Comparison of ENCODE assay signal across 16 cellular contexts in the genomic region with DNA sequence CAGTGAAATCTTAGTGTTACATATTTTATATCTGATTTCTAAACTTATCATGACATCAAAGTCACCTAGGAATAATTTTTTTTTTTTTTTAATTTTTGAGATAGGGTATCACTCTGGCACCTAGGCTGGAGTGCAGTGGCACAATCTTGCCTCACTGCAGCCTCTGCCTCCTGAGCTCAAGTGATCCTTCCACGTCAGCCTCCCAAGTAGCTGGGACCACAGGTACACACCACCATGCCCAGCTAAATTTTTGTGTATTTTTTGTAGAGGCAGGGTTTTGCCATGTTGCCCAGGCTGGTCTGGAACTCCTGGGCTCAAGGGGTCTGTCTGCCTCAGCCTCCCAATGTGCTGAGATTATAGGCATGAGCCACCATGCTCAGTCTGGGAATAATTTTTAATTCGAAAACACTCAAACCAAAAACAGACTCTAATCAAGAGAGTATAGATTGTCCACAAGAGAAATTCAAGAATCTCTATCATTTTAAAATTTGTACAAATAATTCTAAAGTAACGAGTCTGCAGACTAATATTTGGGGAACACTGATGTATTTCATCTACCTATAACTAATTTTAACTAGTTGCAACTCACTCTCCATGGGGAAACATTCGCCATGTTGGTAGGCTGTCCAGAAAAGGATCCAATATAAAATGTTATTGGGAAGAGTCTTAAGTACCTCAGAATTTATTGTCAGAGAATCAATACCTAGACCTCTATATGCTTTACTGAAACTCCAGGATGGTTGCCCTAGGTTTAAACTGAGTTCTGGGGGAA. TPM values are rescaled to one million over a fixed set of nuclear protein-coding genes. Genes with fewer than 3 reads are reported as not detected.
DNase-seq lines count a peak whose midpoint lies in the region; ATAC-seq, FAIRE-seq and TF ChIP-seq lines count a peak whose summit lies in the region.
"Had no signal": no experiment of that assay in that cellular context is flagged by ENCODE, and none has a peak within 500 bp of the region (broad histone marks: within the 10 kb centered on the region; RNA-seq: fewer than 3 reads in every experiment).

No MANE protein-coding gene starts in this region.

- H2AFZ ChIP-seq in astrocyte (ENCODE audit: low read depth, low read length): no peak overlapping the region
- no peak overlapping the region for H2AFZ ChIP-seq in MM.1S (ENCODE audit: low read length)

- CTCF ChIA-PET in AG04450 (lab: Charles Lee): interaction anchor here (0.6 to 1.1 kb wide), 2 partner anchors 9 to 10 kb away, joined by 3 to 10 read pairs; no protein-coding TSS in a partner anchor

- peaks cover 3% of the 10 kb centered on the region for H3K36me3 Mint-ChIP-seq in astrocyte (ENCODE audit: low read depth, unreplicated experiment)

- no peaks in the 10 kb centered on the region for H3K36me3 ChIP-seq in astrocyte (ENCODE audit: insufficient read depth, low read length)
- H3K36me3 ChIP-seq in iPS-18a (ENCODE audit: control insufficient read depth, low read depth, low read length): peaks cover 17% of the 10 kb centered on the region
- no peaks in the 10 kb centered on the region for H3K36me3 ChIP-seq in MM.1S (replicated peaks; ENCODE audit: insufficient read depth, low read length)
- H3K36me3 ChIP-seq: esophagus muscularis mucosa had no signal

- no peaks in the 10 kb centered on the region for H3K9me2 ChIP-seq in MM.1S (replicated peaks; ENCODE audit: insufficient read depth, low read length)

- no peak overlapping the region for H3K27ac Mint-ChIP-seq in astrocyte (ENCODE audit: unreplicated experiment)

- H3K4me1 Mint-ChIP-seq in astrocyte (ENCODE audit: low read depth, unreplicated experiment): peaks cover 7% of the 10 kb centered on the region

- H3F3A ChIP-seq in MM.1S (ENCODE audit: insufficient read depth, low read length): peaks cover 13% of the 10 kb centered on the region

- H4K20me1 ChIP-seq in astrocyte (ENCODE audit: insufficient read depth, low read length) (no peaks in the 10 kb centered on the region), MM.1S (ENCODE audit: insufficient read depth, low read length) (no peaks in the 10 kb centered on the region)

- H3K9me3 ChIP-seq in AG04450 (ENCODE audit: control insufficient read depth, insufficient read depth, low read length) (no peaks in the 10 kb centered on the region), astrocyte (ENCODE audit: insufficient read depth, low read depth, low read length) (no peaks in the 10 kb centered on the region), iPS-18a (ENCODE audit: control insufficient read depth, low read depth, low read length) (no peaks in the 10 kb centered on the region), MM.1S (replicated peaks; ENCODE audit: insufficient read depth, low read length) (no peaks in the 10 kb centered on the region)
- H3K9me3 ChIP-seq: esophagus muscularis mucosa had no signal

- H3K79me2 ChIP-seq in astrocyte (ENCODE audit: insufficient read depth, low read length) (peaks cover 40% of the 10 kb centered on the region), MM.1S (ENCODE audit: low read length) (0 out of 2 replicates have a peak, but pooled peaks cover 4% of the 10 kb centered on the region)

- H3K4me3 ChIP-seq in AG04450 (ENCODE audit: low read depth, low read length) (peak overlapping the region; percentile 72), HL-60 (replicated peaks; ENCODE audit: insufficient read depth, low read length) (peak overlapping the region; percentile 59), astrocyte (ENCODE audit: insufficient read depth, low read depth, low read length) (peak overlapping the region; percentile 34), iPS-18a (ENCODE audit: low read length) (peak overlapping the region; percentile 90), MM.1S (ENCODE audit: low read length) (no peak overlapping the region)
- H3K4me3 ChIP-seq: esophagus muscularis mucosa had no signal

- H3K4me1 ChIP-seq in astrocyte (ENCODE audit: insufficient read depth, low read length): peaks cover 26% of the 10 kb centered on the region
- peaks cover 13% of the 10 kb centered on the region for H3K4me1 ChIP-seq in iPS-18a (ENCODE audit: control insufficient read depth, low read depth, low read length)
- no peaks in the 10 kb centered on the region for H3K4me1 ChIP-seq in MM.1S (ENCODE audit: low read length)

- no peak for FAIRE-seq in astrocyte (lab: Jason Lieb, UNC)
- FAIRE-seq: GM12891 had no signal

- ATAC-seq in HG02852 (IDR thresholded peaks at IDR 0.05; ENCODE audit: unreplicated experiment): no peak
- ATAC-seq in HG02623 (IDR thresholded peaks at IDR 0.05; ENCODE audit: unreplicated experiment): no peak

- H3K4me2 ChIP-seq in astrocyte (ENCODE audit: low read length) (peak overlapping the region; percentile 85), MM.1S (ENCODE audit: low read depth, low read length) (no peak overlapping the region)

- peak overlapping the region; percentile 75 for H3K4me3 Mint-ChIP-seq in astrocyte (ENCODE audit: unreplicated experiment)

- H3K27ac ChIP-seq in AG04450 (ENCODE audit: low read depth, low read length) (no peak overlapping the region), HL-60 (replicated peaks) (peak overlapping the region; percentile 89; the same call in 1 of the 2 replicates), astrocyte (ENCODE audit: low read depth, low read length) (peak overlapping the region; percentile 1), iPS-18a (ENCODE audit: low read length) (no peak overlapping the region), MM.1S (ENCODE audit: low read length) (no peak overlapping the region)
- H3K27ac ChIP-seq: esophagus muscularis mucosa had no signal

- H3K9ac ChIP-seq in astrocyte (ENCODE audit: low read length): no peak overlapping the region
- H3K9ac ChIP-seq in iPS-18a (ENCODE audit: low read length): peak overlapping the region; percentile 36
- H3K9ac ChIP-seq in MM.1S (ENCODE audit: low read length): no peak overlapping the region

- DNase-seq in AG04450 (ENCODE audit: low read depth, low spot score) (no peak), HL-60 (ENCODE audit: low read depth in 1 of 2, low spot score in 1 of 2) (no peak), astrocyte (ENCODE audit: low read depth) (no peak), MM.1S (no peak)
- no peak for DNase-seq in activated effector memory CD4-positive, alpha-beta T cell treated with anti-CD3 and anti-CD28 coated beads, Interleukin-2, amount 50 U/mL, for 16 hours
- DNase-seq: activated naive CD4-positive, alpha-beta T cell treated with anti-CD3 and anti-CD28 coated beads, Interleukin-2, amount 50 U/mL, for 16 hours; central memory CD4-positive, alpha-beta T cell; Kasumi-1; NCI-H2029; NCI-H748 treated with DMSO at 0.1 percent for 48 hours; SIG-M5 had no signal

- no peaks in the 10 kb centered on the region for H3K9me3 Mint-ChIP-seq in astrocyte (ENCODE audit: unreplicated experiment)

- no peaks in the 10 kb centered on the region for H3K27me3 Mint-ChIP-seq in astrocyte (ENCODE audit: low read depth, unreplicated experiment)

- H3K27me3 ChIP-seq in AG04450 (ENCODE audit: control insufficient read depth, insufficient read depth, low read length): no peaks in the 10 kb centered on the region
- H3K27me3 ChIP-seq in HL-60 (ENCODE audit: insufficient read depth, poor library complexity, severe bottlenecking): no peaks in the 10 kb centered on the region
- H3K27me3 ChIP-seq in astrocyte (ENCODE audit: insufficient read depth, low read length): no peaks in the 10 kb centered on the region
- H3K27me3 ChIP-seq in iPS-18a (ENCODE audit: control insufficient read depth, insufficient read depth, low read length): no peaks in the 10 kb centered on the region
- H3K27me3 ChIP-seq in MM.1S (replicated peaks; ENCODE audit: insufficient read depth, low read length): no peaks in the 10 kb centered on the region
- H3K27me3 ChIP-seq: esophagus muscularis mucosa had no signal

- POLR2A ChIA-PET in AG04450 (lab: Yijun Ruan, JAX): no interaction called here

- no peak for TF ChIP-seq CTCF in AG04450 (IDR thresholded peaks at IDR 0.05; ENCODE audit: low read depth, low read length)
- TF ChIP-seq CTCF in HL-60 (IDR thresholded peaks at IDR 0.05; ENCODE audit: insufficient read depth, low read length): no peak
- TF ChIP-seq CTCF in astrocyte (IDR thresholded peaks at IDR 0.05; ENCODE audit: insufficient read depth, low read depth, low read length): no peak
- no peak for TF ChIP-seq CTCF in MM.1S (IDR thresholded peaks at IDR 0.05; ENCODE audit: low read length)

RNA-seq across cellular contexts. Expression of a gene that starts 3.4 kb away (rescaled TPM):
- 59.2 and 80.5 TPM in 2 replicates for polyA plus RNA-seq in AG04450 (2011; rRNA removed)
- 92.4 and 140 TPM in 2 replicates for polyA minus RNA-seq in AG04450 (2011; rRNA and poly(A)+ RNA removed)
- total RNA-seq in astrocyte: 33.1 and 33.8 TPM in 2 replicates

Comparison
In these comparisons a context has a peak if more than half of its experiments do, and no peak if none do; other contexts are left out.
1. H3K27ac ChIP-seq: peak in HL-60 (single experiment) and astrocyte (single experiment); none in AG04450 (single experiment), iPS-18a (single experiment) and MM.1S (single experiment).